ENCODE assay signal across 1 cellular context in the genomic region with DNA sequence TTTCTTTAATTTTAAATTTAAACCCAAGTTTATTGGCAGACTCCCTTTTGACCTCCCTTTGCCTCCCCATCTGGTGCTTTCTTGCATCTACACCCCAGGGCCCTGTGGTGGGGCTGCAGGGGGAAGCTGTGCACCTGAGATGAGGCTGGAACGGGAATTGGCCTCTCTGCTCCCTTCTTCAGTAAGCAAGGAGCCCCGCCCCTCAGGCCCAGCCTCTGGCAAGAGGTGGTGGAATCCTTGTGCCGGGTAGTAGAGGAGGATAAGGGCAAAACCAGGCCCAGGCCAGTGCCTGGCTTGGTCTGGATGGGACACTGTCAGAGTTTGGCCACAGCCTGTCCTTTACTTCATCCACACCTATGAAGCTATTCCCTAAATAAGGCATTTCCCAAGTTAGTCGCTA.
A peak's percentile ranks its signal among the peaks of the same experiment; 100 is the strongest.
TF ChIP-seq lines count a peak whose summit lies in the region.

No MANE protein-coding gene starts in this region.

TF ChIP-seq in WTC11, 78 proteins besides CTCF, POLR2A, EP300 and RAD21:
- TF ChIP-seq, protein P1, sequence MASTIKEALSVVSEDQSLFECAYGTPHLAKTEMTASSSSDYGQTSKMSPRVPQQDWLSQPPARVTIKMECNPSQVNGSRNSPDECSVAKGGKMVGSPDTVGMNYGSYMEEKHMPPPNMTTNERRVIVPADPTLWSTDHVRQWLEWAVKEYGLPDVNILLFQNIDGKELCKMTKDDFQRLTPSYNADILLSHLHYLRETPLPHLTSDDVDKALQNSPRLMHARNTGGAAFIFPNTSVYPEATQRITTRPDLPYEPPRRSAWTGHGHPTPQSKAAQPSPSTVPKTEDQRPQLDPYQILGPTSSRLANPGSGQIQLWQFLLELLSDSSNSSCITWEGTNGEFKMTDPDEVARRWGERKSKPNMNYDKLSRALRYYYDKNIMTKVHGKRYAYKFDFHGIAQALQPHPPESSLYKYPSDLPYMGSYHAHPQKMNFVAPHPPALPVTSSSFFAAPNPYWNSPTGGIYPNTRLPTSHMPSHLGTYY (CRISPR knock-in tag; IDR thresholded peaks at IDR 0.05), result no peak
- TF ChIP-seq, protein P2, sequence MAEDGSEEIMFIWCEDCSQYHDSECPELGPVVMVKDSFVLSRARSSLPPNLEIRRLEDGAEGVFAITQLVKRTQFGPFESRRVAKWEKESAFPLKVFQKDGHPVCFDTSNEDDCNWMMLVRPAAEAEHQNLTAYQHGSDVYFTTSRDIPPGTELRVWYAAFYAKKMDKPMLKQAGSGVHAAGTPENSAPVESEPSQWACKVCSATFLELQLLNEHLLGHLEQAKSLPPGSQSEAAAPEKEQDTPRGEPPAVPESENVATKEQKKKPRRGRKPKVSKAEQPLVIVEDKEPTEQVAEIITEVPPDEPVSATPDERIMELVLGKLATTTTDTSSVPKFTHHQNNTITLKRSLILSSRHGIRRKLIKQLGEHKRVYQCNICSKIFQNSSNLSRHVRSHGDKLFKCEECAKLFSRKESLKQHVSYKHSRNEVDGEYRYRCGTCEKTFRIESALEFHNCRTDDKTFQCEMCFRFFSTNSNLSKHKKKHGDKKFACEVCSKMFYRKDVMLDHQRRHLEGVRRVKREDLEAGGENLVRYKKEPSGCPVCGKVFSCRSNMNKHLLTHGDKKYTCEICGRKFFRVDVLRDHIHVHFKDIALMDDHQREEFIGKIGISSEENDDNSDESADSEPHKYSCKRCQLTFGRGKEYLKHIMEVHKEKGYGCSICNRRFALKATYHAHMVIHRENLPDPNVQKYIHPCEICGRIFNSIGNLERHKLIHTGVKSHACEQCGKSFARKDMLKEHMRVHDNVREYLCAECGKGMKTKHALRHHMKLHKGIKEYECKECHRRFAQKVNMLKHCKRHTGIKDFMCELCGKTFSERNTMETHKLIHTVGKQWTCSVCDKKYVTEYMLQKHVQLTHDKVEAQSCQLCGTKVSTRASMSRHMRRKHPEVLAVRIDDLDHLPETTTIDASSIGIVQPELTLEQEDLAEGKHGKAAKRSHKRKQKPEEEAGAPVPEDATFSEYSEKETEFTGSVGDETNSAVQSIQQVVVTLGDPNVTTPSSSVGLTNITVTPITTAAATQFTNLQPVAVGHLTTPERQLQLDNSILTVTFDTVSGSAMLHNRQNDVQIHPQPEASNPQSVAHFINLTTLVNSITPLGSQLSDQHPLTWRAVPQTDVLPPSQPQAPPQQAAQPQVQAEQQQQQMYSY (CRISPR knock-in tag; IDR thresholded peaks at IDR 0.05), result peak; percentile 70
